2 cellular contexts compared by ENCODE assay signal in the genomic region with DNA sequence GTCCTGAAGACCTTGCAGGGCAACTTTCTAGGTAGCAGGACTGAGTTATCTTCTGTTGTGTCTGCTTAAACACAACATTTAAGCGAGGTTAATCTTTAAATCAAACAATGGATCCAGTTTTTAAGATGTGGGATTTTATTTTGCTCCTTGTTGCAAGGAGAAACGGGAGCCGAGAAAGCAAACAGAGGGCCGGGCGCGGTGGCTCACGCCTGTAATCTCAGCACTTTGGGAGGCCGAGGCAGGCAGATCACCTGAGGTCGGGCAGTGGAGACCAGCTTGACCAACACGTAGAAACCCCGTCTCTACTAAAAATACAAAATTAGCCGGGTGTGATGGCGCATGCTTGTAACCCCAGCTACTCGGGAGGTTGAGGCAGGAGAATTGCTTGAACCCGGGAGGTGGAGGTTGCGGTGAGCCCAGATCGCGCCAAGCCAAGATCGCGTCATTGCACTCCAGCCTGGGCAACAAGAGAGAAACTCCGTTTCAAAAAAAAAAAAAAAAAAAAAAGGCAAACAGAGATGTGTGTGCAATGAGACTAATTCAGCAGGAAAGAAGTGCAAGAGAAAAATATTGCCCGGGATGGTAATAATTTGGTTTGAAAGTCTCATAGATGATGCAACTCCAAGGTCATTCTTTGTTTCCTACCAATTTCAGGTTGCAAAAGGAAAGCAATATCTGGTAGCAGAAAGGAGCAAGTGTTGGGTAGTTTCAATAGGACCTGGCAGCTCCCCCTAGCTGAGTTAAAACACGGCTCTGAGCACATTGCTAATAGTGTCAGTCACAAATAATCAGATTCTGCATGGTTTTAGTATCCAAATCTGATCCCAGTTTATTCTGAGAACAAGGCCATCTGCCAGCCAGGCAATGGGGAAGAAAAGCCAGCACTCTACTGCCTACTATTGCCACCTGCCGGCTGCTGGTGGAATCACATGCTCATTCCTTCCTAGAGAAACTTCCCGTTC.
TF ChIP-seq lines count a peak whose summit lies in the region.

No MANE protein-coding gene starts in this region.

TF ChIP-seq in A549, 52 proteins besides CTCF, POLR2A, EP300 and RAD21:
- TF ChIP-seq MAX (IDR thresholded peaks at IDR 0.05) = peak; percentile 88
- peak; percentile 100 for TF ChIP-seq SMC3 (IDR thresholded peaks at IDR 0.05)
- peak in 1 of 2 experiments; percentile 62; a peak in 3 of 5 replicates for TF ChIP-seq JUN (IDR thresholded peaks at IDR 0.05)
- no peak for TF ChIP-seq ESRRA (IDR thresholded peaks at IDR 0.05; ENCODE audit: borderline replicate concordance, low read length)
- peak; percentile 70; the same call in 1 of the 2 replicates for TF ChIP-seq GATA3 (IDR thresholded peaks at IDR 0.05; ENCODE audit: borderline replicate concordance)
- TF ChIP-seq HOXB5 (CRISPR knock-in tag; IDR thresholded peaks at IDR 0.05) = 0 out of 2 replicates have a peak, but pooled peaks have one; percentile 40
- no peak for TF ChIP-seq EHMT2 (IDR thresholded peaks at IDR 0.05; ENCODE audit: low read depth)
- no peak for TF ChIP-seq HOXB13 (CRISPR knock-in tag; IDR thresholded peaks at IDR 0.05; ENCODE audit: low read depth)
- TF ChIP-seq CEBPB (IDR thresholded peaks at IDR 0.05) = peak; percentile 86 to 94
- no peak for TF ChIP-seq RARB (CRISPR knock-in tag; IDR thresholded peaks at IDR 0.05)
- no peak for TF ChIP-seq NPAS2 (CRISPR knock-in tag; IDR thresholded peaks at IDR 0.05; ENCODE audit: borderline replicate concordance)
TF ChIP-seq in A549: peak in this region for 6.

TF ChIP-seq in H1, 55 proteins besides CTCF, POLR2A, EP300 and RAD21:
- TF ChIP-seq BACH1 (IDR thresholded peaks at IDR 0.05; ENCODE audit: low read length) = no peak
- no peak for TF ChIP-seq KDM5A (IDR thresholded peaks at IDR 0.05; ENCODE audit: low read length)
- peak; percentile 47; the same call in 1 of the 2 replicates for TF ChIP-seq MAX (IDR thresholded peaks at IDR 0.05)
- TF ChIP-seq CHD7 (IDR thresholded peaks at IDR 0.05; ENCODE audit: insufficient replicate concordance, low read length) = no peak
- peak; percentile 68 for TF ChIP-seq CEBPB (IDR thresholded peaks at IDR 0.05; ENCODE audit: low read depth, low read length)
- no peak for TF ChIP-seq SP1 (IDR thresholded peaks at IDR 0.05; ENCODE audit: low read depth, low read length)
- TF ChIP-seq SRF (IDR thresholded peaks at IDR 0.05; ENCODE audit: low read depth, low read length) = no peak
- TF ChIP-seq HDAC6 (IDR thresholded peaks at IDR 0.05; ENCODE audit: low read depth, low read length) = no peak
- no peak for TF ChIP-seq GABPA (IDR thresholded peaks at IDR 0.05; ENCODE audit: borderline replicate concordance, insufficient read depth, low read length)
- TF ChIP-seq TCF12 (IDR thresholded peaks at IDR 0.05; ENCODE audit: low read depth, low read length) = no peak
- 0 out of 2 replicates have a peak, but pooled peaks have one; percentile 13 for TF ChIP-seq YY1 (IDR thresholded peaks at IDR 0.05; ENCODE audit: low read depth, low read length)
- no peak for TF ChIP-seq BRCA1 (IDR thresholded peaks at IDR 0.05; ENCODE audit: low read depth, low read length)
- no peak for TF ChIP-seq KDM4A (IDR thresholded peaks at IDR 0.05; ENCODE audit: low read depth, low read length, severe bottlenecking)
- no peak for TF ChIP-seq SIRT6 (IDR thresholded peaks at IDR 0.05; ENCODE audit: low read length)
- TF ChIP-seq JUN (IDR thresholded peaks at IDR 0.05; ENCODE audit: low read depth, low read length) = no peak
- TF ChIP-seq SP2 (IDR thresholded peaks at IDR 0.05; ENCODE audit: low read length) = no peak
- 0 out of 2 replicates have a peak, but pooled peaks have one; percentile 54 for TF ChIP-seq ATF2 (IDR thresholded peaks at IDR 0.05; ENCODE audit: low read length)
- no peak for TF ChIP-seq SIN3A (conservative IDR thresholded peaks at IDR 0.05 in 1 of 2, IDR thresholded peaks at IDR 0.05 in 1 of 2; ENCODE audit: low read depth in 1 of 2, low read length in 2 of 2)
- TF ChIP-seq SP4 (IDR thresholded peaks at IDR 0.05; ENCODE audit: low read length) = no peak; the same call in 1 of the 2 replicates
- TF ChIP-seq TAF7 (optimal IDR thresholded peaks at IDR 0.05; ENCODE audit: borderline replicate concordance, low read depth, low read length) = no peak
- no peak for TF ChIP-seq RNF2 (IDR thresholded peaks at IDR 0.05; ENCODE audit: borderline replicate concordance, low read depth, low read length, missing control alignments, poor library complexity, severe bottlenecking)
